14 cellular contexts compared by ENCODE assay signal in the genomic region with DNA sequence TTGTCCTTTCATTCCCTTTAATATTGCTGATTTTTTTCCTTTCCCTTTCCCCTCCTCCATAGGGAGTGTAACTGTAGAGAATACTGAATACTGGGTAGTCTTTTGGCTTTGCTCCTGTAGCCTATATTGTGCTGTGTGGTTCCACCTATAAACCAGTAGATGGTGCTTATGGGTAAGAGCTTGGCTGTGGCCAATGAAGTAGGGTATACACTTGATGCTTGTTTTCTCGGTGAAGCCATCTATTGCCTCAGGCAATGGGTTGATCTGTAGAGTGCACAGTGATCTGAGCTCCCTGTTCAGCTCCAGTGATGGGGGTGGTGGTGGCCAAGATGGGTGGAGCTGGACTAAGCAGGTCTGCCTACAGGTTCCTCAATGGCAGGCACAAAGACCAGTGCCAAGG.
A peak's percentile ranks its signal among the peaks of the same experiment; 100 is the strongest.
DNase-seq lines count a peak whose midpoint lies in the region; ATAC-seq and TF ChIP-seq lines count a peak whose summit lies in the region.
"Had no signal": no experiment of that assay in that cellular context is flagged by ENCODE, and none has a peak within 500 bp of the region (broad histone marks: within the 10 kb centered on the region; RNA-seq: fewer than 3 reads in every experiment).

No MANE protein-coding gene starts in this region.

- no peak overlapping the region for H2AFZ ChIP-seq in Karpas-422 (ENCODE audit: low read length)

- H3K27ac ChIP-seq in Karpas-422 (ENCODE audit: low read length) (no peak overlapping the region), Panc1 (ENCODE audit: low read length) (no peak overlapping the region), aorta (ENCODE audit: low read depth in 1 of 2, low read length in 2 of 2) (no peak overlapping the region)
- H3K27ac ChIP-seq: adrenal gland, heart left ventricle, transverse colon had no signal

- no peak overlapping the region for H3K9ac ChIP-seq in Karpas-422 (ENCODE audit: low read length)

- in situ Hi-C loops in Panc1 (cut with HindIII; ENCODE audit: low pct_unique_long_range_greater_than_20kb, low sequenced_read_pairs): no loop called here

- H3K27me3 ChIP-seq in Karpas-422 (ENCODE audit: low read length) (no peaks in the 10 kb centered on the region), Panc1 (ENCODE audit: control insufficient read depth, insufficient read depth, low read length) (no peaks in the 10 kb centered on the region), aorta (ENCODE audit: control insufficient read depth in 1 of 2, insufficient read depth in 2 of 2, low read length in 1 of 2) (no peaks in the 10 kb centered on the region)
- H3K27me3 ChIP-seq: adrenal gland, heart left ventricle, transverse colon had no signal

- BruUV-seq in Panc1 (replicated peaks; lab: Mats Ljungman, UMichigan): no TSS peak

- POLR2A ChIA-PET in Panc1 (lab: Charles Lee): no interaction called here

- 73 to 78% methylated on average over 1 of the region's 1 CpG for WGBS in aorta, 2 donors

- H3K4me1 ChIP-seq in Karpas-422 (ENCODE audit: low read length) (no peaks in the 10 kb centered on the region), Panc1 (ENCODE audit: control insufficient read depth, insufficient read depth, low read length) (no peaks in the 10 kb centered on the region), aorta (ENCODE audit: control insufficient read depth in 1 of 2, insufficient read depth in 2 of 2, low read length in 2 of 2) (no peaks in the 10 kb centered on the region)
- H3K4me1 ChIP-seq: adrenal gland, heart left ventricle, transverse colon had no signal

- DNase-seq in SIG-M5 treated with dmso at 0.1 percent for 504 hours (lab: John Stamatoyannopoulos, UW; ENCODE audit: unreplicated experiment) (peak; percentile 4), SIG-M5 (lab: John Stamatoyannopoulos, UW) (no peak), Karpas-422 (peak; percentile 52), Panc1 (ENCODE audit: low read depth, low spot score) (no peak), aorta (no peak), NCI-H1105 (lab: John Stamatoyannopoulos, UW) (no peak)
- DNase-seq in activated T-cell treated with anti-CD3 and anti-CD28 coated beads, Interleukin-2, amount 50 U/mL, for 48 hours: no peak
- DNase-seq: activated T-cell treated with anti-CD3 and anti-CD28 coated beads, Interleukin-2, amount 50 U/mL, for 24 hours; adrenal gland; heart left ventricle; left colon; NCI-H1436; transverse colon had no signal

- TF ChIP-seq CTCF in Panc1 (IDR thresholded peaks at IDR 0.05): peak; percentile 12; the same call in 1 of the 2 replicates

- H3K79me2 ChIP-seq in Karpas-422 (ENCODE audit: low read length): no peaks in the 10 kb centered on the region

- intact Hi-C loops in Panc1 (cut with micrococcal nuclease; ENCODE audit: unreplicated experiment): no loop called here
- intact Hi-C loops in aorta (cut with DNase I): no loop called here

- ATAC-seq in Panc1: no peak
- ATAC-seq in aorta (ENCODE audit: low FRiP score): peak; percentile 15
- no peak for ATAC-seq in HG02642 (IDR thresholded peaks at IDR 0.05; ENCODE audit: poor library complexity, unreplicated experiment)
- ATAC-seq: heart left ventricle, left colon had no signal

- H4K20me1 ChIP-seq in Karpas-422 (ENCODE audit: insufficient read depth, low read depth, low read length): no peaks in the 10 kb centered on the region

- no peak overlapping the region for H3K4me2 ChIP-seq in Karpas-422 (ENCODE audit: low read depth, low read length, poor library complexity, severe bottlenecking)

- no peaks in the 10 kb centered on the region; the same call in none of the 2 replicates for H3K9me3 ChIP-seq in Karpas-422 (ENCODE audit: low read length)
- H3K9me3 ChIP-seq in Panc1 (ENCODE audit: control insufficient read depth, insufficient read depth, low read depth, low read length): no peaks in the 10 kb centered on the region
- peaks cover 3% of the 10 kb centered on the region for H3K9me3 ChIP-seq in aorta (ENCODE audit: control insufficient read depth, low read length)
- H3K9me3 ChIP-seq: adrenal gland had no signal

- H3K36me3 ChIP-seq in Karpas-422 (ENCODE audit: insufficient read depth, low read length) (no peaks in the 10 kb centered on the region), Panc1 (ENCODE audit: control insufficient read depth, insufficient read depth, low read length) (no peaks in the 10 kb centered on the region), aorta (ENCODE audit: control insufficient read depth in 1 of 2, insufficient read depth in 2 of 2, low read length in 1 of 2) (no peaks in the 10 kb centered on the region)
- H3K36me3 ChIP-seq: adrenal gland, heart left ventricle, transverse colon had no signal

- no peaks in the 10 kb centered on the region for H3K9me2 ChIP-seq in Karpas-422 (replicated peaks; ENCODE audit: insufficient read depth, low read length)

- CTCF ChIA-PET in Panc1 (lab: Charles Lee): no interaction called here

- H3K4me3 ChIP-seq in Karpas-422 (ENCODE audit: low read length) (no peak overlapping the region), Panc1 (ENCODE audit: low read depth in 2 of 2, low read length in 2 of 2) (no peak overlapping the region), aorta (ENCODE audit: low read length in 2 of 2) (no peak overlapping the region)
- H3K4me3 ChIP-seq: adrenal gland, heart left ventricle, transverse colon had no signal

Comparison
In these comparisons a context has a peak if more than half of its experiments do, and no peak if none do; other contexts are left out.
1. DNase-seq: peak in SIG-M5 treated with dmso at 0.1 percent for 504 hours (single experiment) and Karpas-422 (single experiment); none in SIG-M5 (single experiment), Panc1 (single experiment), aorta (0 of 2), NCI-H1105 (single experiment) and activated T-cell treated with anti-CD3 and anti-CD28 coated beads, Interleukin-2, amount 50 U/mL, for 48 hours (0 of 2).